19 cellular contexts compared by ENCODE assay signal in genomic region chr4:185761352-185762235, GRCh38. TPM values are rescaled to one million over a fixed set of nuclear protein-coding genes. Genes with fewer than 3 reads are reported as not detected.
DNase-seq lines count a peak whose midpoint lies in the region; ATAC-seq and TF ChIP-seq lines count a peak whose summit lies in the region.
"Had no signal": no experiment of that assay in that cellular context is flagged by ENCODE, and none has a peak within 500 bp of the region (broad histone marks: within the 10 kb centered on the region; RNA-seq: fewer than 3 reads in every experiment).

No MANE protein-coding gene starts in this region.

- H4K8ac ChIP-seq in IMR-90 (ENCODE audit: low read depth in 2 of 2, low read length in 2 of 2), result no peak overlapping the region

- POLR2A ChIA-PET in IMR-90 (lab: Charles Lee; ENCODE audit: unreplicated experiment), result no interaction called here

- H3K4me1 ChIP-seq in IMR-90 (ENCODE audit: control insufficient read depth, insufficient read depth, low read length) (no peaks in the 10 kb centered on the region), gastrocnemius medialis (no peaks in the 10 kb centered on the region), ovary (ENCODE audit: insufficient read depth) (no peaks in the 10 kb centered on the region)
- H3K4me1 ChIP-seq: colonic mucosa, neural progenitor cell, Peyer's patch had no signal

- no TSS peak for BruUV-seq in IMR-90 (replicated peaks; lab: Mats Ljungman, UMichigan)

- no peak overlapping the region for H2BK5ac ChIP-seq in IMR-90 (ENCODE audit: low read depth, low read length, poor library complexity, severe bottlenecking)

- no peak overlapping the region for H3K9ac ChIP-seq in IMR-90 (ENCODE audit: low read depth, low read length)
- H3K9ac ChIP-seq: neural progenitor cell had no signal

- H3K27me3 ChIP-seq in IMR-90 (ENCODE audit: control insufficient read depth, insufficient read depth, low read length) (peaks cover 32% of the 10 kb centered on the region), gastrocnemius medialis (no peaks in the 10 kb centered on the region), ovary (no peaks in the 10 kb centered on the region)
- H3K27me3 ChIP-seq: colonic mucosa, neural progenitor cell, Peyer's patch had no signal

- no peak overlapping the region for H3K23ac ChIP-seq in IMR-90 (ENCODE audit: low read depth, low read length)

- H2AK9ac ChIP-seq in IMR-90 (replicated peaks; ENCODE audit: low read depth, low read length, poor library complexity), result no peak overlapping the region

- H3K9me3 Mint-ChIP-seq in chondrocyte (ENCODE audit: low read depth), result no peaks in the 10 kb centered on the region
- H3K9me3 Mint-ChIP-seq: activated naive CD8-positive, alpha-beta T cell treated with anti-CD3 and anti-CD28 coated beads, Interleukin-2, amount 10 ng/mL, durations not matched to agents 7 days and 5 days; neural progenitor cell; stimulated activated effector memory CD8-positive, alpha-beta T cell treated with anti-CD3 and anti-CD28 coated beads, Interleukin-12 subunit alpha, Interleukin-12 subunit beta, amount 100 ng/mL, for 72 hours had no signal

- TF ChIP-seq RAD21 in IMR-90 (IDR thresholded peaks at IDR 0.05; ENCODE audit: low read length), result no peak

- no peaks in the 10 kb centered on the region for H3K79me1 ChIP-seq in IMR-90 (ENCODE audit: low read depth in 1 of 2, low read length in 2 of 2)

- no peak overlapping the region for H3K14ac ChIP-seq in IMR-90 (replicated peaks; ENCODE audit: low read depth, low read length)

- intact Hi-C loops in IMR-90 (cut with micrococcal nuclease), result no loop called here
- intact Hi-C loops in left ventricle myocardium superior (cut with micrococcal nuclease), result no loop called here
- intact Hi-C loops in gastrocnemius medialis (cut with DNase I; ENCODE audit: low total_unique reads), result no loop called here
- intact Hi-C loops in ovary (cut with DNase I), result no loop called here

- no peaks in the 10 kb centered on the region for H4K20me1 ChIP-seq in IMR-90 (ENCODE audit: insufficient read depth, low read length)

- no peak overlapping the region for H3K27ac ChIP-seq in IMR-90 (ENCODE audit: insufficient read depth, low read length)
- peak overlapping the region in 2 of 4 donors; percentile 46 to 61 for H3K27ac ChIP-seq in gastrocnemius medialis
- H3K27ac ChIP-seq in ovary, result no peak overlapping the region
- H3K27ac ChIP-seq: colonic mucosa, neural progenitor cell, Peyer's patch had no signal

- H3K27ac Mint-ChIP-seq in chondrocyte (ENCODE audit: unreplicated experiment), result peak overlapping the region; percentile 3
- H3K27ac Mint-ChIP-seq: activated naive CD8-positive, alpha-beta T cell treated with anti-CD3 and anti-CD28 coated beads, Interleukin-2, amount 10 ng/mL, durations not matched to agents 7 days and 5 days; neural progenitor cell; stimulated activated effector memory CD8-positive, alpha-beta T cell treated with anti-CD3 and anti-CD28 coated beads, Interleukin-12 subunit alpha, Interleukin-12 subunit beta, amount 100 ng/mL, for 72 hours had no signal

- TF ChIP-seq CTCF in IMR-90 (conservative IDR thresholded peaks at IDR 0.05; ENCODE audit: low read depth, low read length) (no peak), chondrocyte (IDR thresholded peaks at IDR 0.05) (no peak), gastrocnemius medialis (IDR thresholded peaks at IDR 0.05 in 4 of 5, conservative IDR thresholded peaks at IDR 0.05 in 1 of 5) (no peak), ovary (IDR thresholded peaks at IDR 0.05) (no peak)

- ATAC-seq in IMR-90 (ENCODE audit: low read depth), result no peak
- peak; percentile 88 for ATAC-seq in left ventricle myocardium superior
- ATAC-seq in gastrocnemius medialis, result peak; percentile 44 to 66
- no peak for ATAC-seq in stimulated activated naive CD8-positive, alpha-beta T cell treated with anti-CD3 and anti-CD28 coated beads, Interleukin-15, Interleukin-2, amounts not matched to agents 100 U/mL and 50 U/mL, for 24 hours
- ATAC-seq: activated T-cell treated with anti-CD3 and anti-CD28 coated beads, Interleukin-2, amount 50 U/mL, for 4 hours; esophagus mucosa; stimulated activated effector memory CD8-positive, alpha-beta T cell treated with anti-CD3 and anti-CD28 coated beads, Interleukin-12 subunit alpha, Interleukin-12 subunit beta, amount 100 ng/mL, for 72 hours had no signal

- no peak overlapping the region for H2AK5ac ChIP-seq in IMR-90 (ENCODE audit: low read depth, low read length)

- TF ChIP-seq EP300 in ovary (IDR thresholded peaks at IDR 0.05), result no peak

- CTCF ChIA-PET in IMR-90 (lab: Yijun Ruan, JAX), result interaction anchor here (1.0 kb wide), 1 partner anchor 13 kb away, joined by 4 read pairs; no protein-coding TSS in a partner anchor

- H4K91ac ChIP-seq in IMR-90 (ENCODE audit: insufficient read depth, low read depth, low read length), result no peak overlapping the region

- H3K9me1 ChIP-seq in IMR-90 (ENCODE audit: insufficient read depth, low read length), result no peaks in the 10 kb centered on the region

- H3K9me3 ChIP-seq in IMR-90 (ENCODE audit: control insufficient read depth, insufficient read depth, low read length) (no peaks in the 10 kb centered on the region), gastrocnemius medialis (no peaks in the 10 kb centered on the region), ovary (no peaks in the 10 kb centered on the region)
- H3K9me3 ChIP-seq: colonic mucosa, Peyer's patch had no signal

- no peak overlapping the region for H3K4ac ChIP-seq in IMR-90 (ENCODE audit: low read depth, low read length)

- DNase-seq in IMR-90 (no peak), chondrocyte (ENCODE audit: low spot score) (no peak), left ventricle myocardium superior (no peak), gastrocnemius medialis (no peak), anterior cingulate cortex (lab: John Stamatoyannopoulos, UW) (no peak), Kasumi-1 (lab: John Stamatoyannopoulos, UW) (no peak), ovary (no peak)
- DNase-seq in stimulated activated naive CD8-positive, alpha-beta T cell treated with anti-CD3 and anti-CD28 coated beads, Interleukin-15, Interleukin-2, amounts not matched to agents 100 U/mL and 50 U/mL, for 24 hours, result no peak
- DNase-seq: activated naive CD8-positive, alpha-beta T cell treated with anti-CD3 and anti-CD28 coated beads, Interleukin-2, amount 10 ng/mL, durations not matched to agents 7 days and 5 days; activated T-cell treated with anti-CD3 and anti-CD28 coated beads, Interleukin-2, amount 50 U/mL, for 4 hours; colonic mucosa; COR-L47; mesenchymal stem cell; NCI-H1092; NCI-H774; Peyer's patch had no signal

- H4K5ac ChIP-seq in IMR-90 (ENCODE audit: low read depth, low read length), result no peak overlapping the region

- no peak overlapping the region for H2BK15ac ChIP-seq in IMR-90 (ENCODE audit: low read depth, low read length)

- no peak for TF ChIP-seq POLR2A in IMR-90 (IDR thresholded peaks at IDR 0.05; ENCODE audit: low read depth, low read length)
- no peak for TF ChIP-seq POLR2A in gastrocnemius medialis (IDR thresholded peaks at IDR 0.05)
- no peak for TF ChIP-seq POLR2A in ovary (IDR thresholded peaks at IDR 0.05)

- no peak overlapping the region for H3K18ac ChIP-seq in IMR-90 (ENCODE audit: low read depth, low read length)

- dilution Hi-C loops in IMR-90 (cut with HindIII; ENCODE audit: low sequenced_read_pairs, unreplicated experiment), result no loop called here

- 66% methylated on average over 5 of the region's 9 CpGs; no CpG with 5 or more reads in 1 of the 2 experiments for WGBS in IMR-90 (ENCODE audit: extremely low coverage in 2 of 2, insufficient read length in 1 of 2), 2 experiments
- 79 to 86% (median 84%) methylated on average over 9 of the region's 9 CpGs for WGBS in ovary, 3 donors

- H3K36me3 Mint-ChIP-seq in chondrocyte (ENCODE audit: low read depth), result peaks cover 5% of the 10 kb centered on the region
- H3K36me3 Mint-ChIP-seq: activated naive CD8-positive, alpha-beta T cell treated with anti-CD3 and anti-CD28 coated beads, Interleukin-2, amount 10 ng/mL, durations not matched to agents 7 days and 5 days; stimulated activated effector memory CD8-positive, alpha-beta T cell treated with anti-CD3 and anti-CD28 coated beads, Interleukin-12 subunit alpha, Interleukin-12 subunit beta, amount 100 ng/mL, for 72 hours had no signal

- no peaks in the 10 kb centered on the region for H3K27me3 Mint-ChIP-seq in chondrocyte (ENCODE audit: low read depth)

- H3K36me3 ChIP-seq in IMR-90 (ENCODE audit: control insufficient read depth, insufficient read depth, low read length) (no peaks in the 10 kb centered on the region), gastrocnemius medialis (no peaks in the 10 kb centered on the region), ovary (no peaks in the 10 kb centered on the region)
- H3K36me3 ChIP-seq: colonic mucosa, neural progenitor cell, Peyer's patch had no signal

- in situ Hi-C loops in IMR-90 (cut with MboI; ENCODE audit: low sequenced_read_pairs), result no loop called here
- in situ Hi-C loops in gastrocnemius medialis (cut with MboI; ENCODE audit: low sequenced_read_pairs in 4 of 4), result no loop called here

- no peak overlapping the region for H2AFZ ChIP-seq in IMR-90 (replicated peaks; ENCODE audit: low read length, poor library complexity)
- H2AFZ ChIP-seq: neural progenitor cell had no signal

- no peak overlapping the region for H2BK120ac ChIP-seq in IMR-90 (ENCODE audit: low read depth, low read length)

- no peak overlapping the region for H2BK20ac ChIP-seq in IMR-90 (ENCODE audit: low read depth, low read length)

- H3K4me2 ChIP-seq in IMR-90 (ENCODE audit: low read depth, low read length), result no peak overlapping the region
- H3K4me2 ChIP-seq: neural progenitor cell had no signal

- H3K56ac ChIP-seq in IMR-90 (ENCODE audit: extremely low read depth, insufficient read depth, low read length), result no peak overlapping the region

- H3K4me3 Mint-ChIP-seq in chondrocyte (ENCODE audit: unreplicated experiment), result no peak overlapping the region
- H3K4me3 Mint-ChIP-seq: activated naive CD8-positive, alpha-beta T cell treated with anti-CD3 and anti-CD28 coated beads, Interleukin-2, amount 10 ng/mL, durations not matched to agents 7 days and 5 days; activated T-cell treated with anti-CD3 and anti-CD28 coated beads, Interleukin-2, amount 50 U/mL, for 4 hours; neural progenitor cell; stimulated activated effector memory CD8-positive, alpha-beta T cell treated with anti-CD3 and anti-CD28 coated beads, Interleukin-12 subunit alpha, Interleukin-12 subunit beta, amount 100 ng/mL, for 72 hours had no signal

- no peak overlapping the region for H3K4me3 ChIP-seq in IMR-90 (ENCODE audit: insufficient read depth, low read depth, low read length)
- no peak overlapping the region for H3K4me3 ChIP-seq in gastrocnemius medialis
- no peak overlapping the region for H3K4me3 ChIP-seq in ovary
- H3K4me3 ChIP-seq: colonic mucosa, neural progenitor cell, Peyer's patch had no signal

- peaks cover 29% of the 10 kb centered on the region for H3K4me1 Mint-ChIP-seq in chondrocyte (ENCODE audit: low read depth)
- H3K4me1 Mint-ChIP-seq: activated naive CD8-positive, alpha-beta T cell treated with anti-CD3 and anti-CD28 coated beads, Interleukin-2, amount 10 ng/mL, durations not matched to agents 7 days and 5 days; neural progenitor cell; stimulated activated effector memory CD8-positive, alpha-beta T cell treated with anti-CD3 and anti-CD28 coated beads, Interleukin-12 subunit alpha, Interleukin-12 subunit beta, amount 100 ng/mL, for 72 hours had no signal

RNA-seq across cellular contexts. Expression of gene SORBS2, which starts 50.4 kb away (rescaled TPM):
- total RNA-seq in IMR-90 (2012; rRNA removed) (under 0.01 and 0.18 TPM in 2 replicates), chondrocyte (41.8 to 105 TPM (median 104 TPM) in 3 replicates), left ventricle myocardium superior (911 TPM), gastrocnemius medialis (10 to 100 TPM; 15.3 to 64.5 (median 17.4) TPM), ovary (10 to 100 TPM; 17.4 to 80.0 (median 32.7) TPM)
- polyA plus RNA-seq in IMR-90 (2012; rRNA removed) (0.29 TPM in 1 of 2 replicates, not detected in the other), ovary (100 to 1,000 TPM in 1 of 2 donors, 10 to 100 TPM in 1; 24.2 to 204 TPM)
- 0.03 TPM in 1 of 2 replicates, not detected in the other for polyA plus RNA-seq in IMR-90 (2012; cell fraction: cytosol; rRNA removed)
- 0.25 TPM in 1 of 2 replicates, not detected in the other for polyA plus RNA-seq in IMR-90 (2012; cell fraction: nucleus; rRNA removed; ENCODE audit: low replicate concordance)
- total RNA-seq: activated naive CD8-positive, alpha-beta T cell treated with anti-CD3 and anti-CD28 coated beads, Interleukin-2, amount 10 ng/mL, durations not matched to agents 7 days and 5 days had no signal

Comparison
In these comparisons a context has a peak if more than half of its experiments do, and no peak if none do; other contexts are left out.
1. ATAC-seq: peak in left ventricle myocardium superior (single experiment) and gastrocnemius medialis (2 of 2); none in IMR-90 (single experiment) and stimulated activated naive CD8-positive, alpha-beta T cell treated with anti-CD3 and anti-CD28 coated beads, Interleukin-15, Interleukin-2, amounts not matched to agents 100 U/mL and 50 U/mL, for 24 hours (single experiment).
2. RNA of gene SORBS2, which starts 50.4 kb away (total RNA-seq): 911 TPM in left ventricle myocardium superior (single experiment), 41.8 to 105 TPM in chondrocyte, 17.4 to 80.0 TPM in ovary and 15.3 to 64.5 TPM in gastrocnemius medialis; under 0.01 to 0.18 TPM in IMR-90; every median in the first group is over 10 times any median in the second.